8 cellular contexts compared by ENCODE assay signal in genomic region chr3:48609088-48610005, GRCh38. TPM values are rescaled to one million over a fixed set of nuclear protein-coding genes. Genes with fewer than 3 reads are reported as not detected.
DNase-seq lines count a peak whose midpoint lies in the region; ATAC-seq and TF ChIP-seq lines count a peak whose summit lies in the region.

Gene UQCRC1, minus strand, starts transcription at chr3:48609646. Its CDS starts 26 bp downstream, at chr3:48609620.

- H3K18ac ChIP-seq in trophoblast cell (ENCODE audit: low read length) = peak within 1 kb of the TSS; percentile 89

- H3K4me2 ChIP-seq in trophoblast cell (ENCODE audit: low read length) = peak within 1 kb of the TSS; percentile 99

- ATAC-seq in HG02759 (IDR thresholded peaks at IDR 0.05; ENCODE audit: unreplicated experiment) = peak; percentile 99

- H4K91ac ChIP-seq in trophoblast cell (ENCODE audit: low read depth, low read length) = peak within 1 kb of the TSS; percentile 81

- peak within 1 kb of the TSS; percentile 89 for H4K8ac ChIP-seq in trophoblast cell (ENCODE audit: low read depth, low read length)

- H3K4me1 ChIP-seq in adipocyte (ENCODE audit: control insufficient read depth, insufficient read depth, low read length) (peaks cover 20% of the 10 kb centered on the region), cardiac muscle cell (ENCODE audit: low read depth) (peaks cover 7% of the 10 kb centered on the region), trophoblast cell (ENCODE audit: control insufficient read depth in 1 of 2, insufficient read depth in 2 of 2, low read length in 2 of 2) (peaks cover 0 to 2% of the 10 kb centered on the region in 2 experiments), transverse colon (peaks cover 4 to 14% (median 11%) of the 10 kb centered on the region in 4 donors)

- peak; percentile 76 for DNase-seq in NCI-H128 (lab: John Stamatoyannopoulos, UW; ENCODE audit: unreplicated experiment)
- peak; percentile 92 for DNase-seq in SW480 (ENCODE audit: low spot score)
- peak; percentile 97 for DNase-seq in adipocyte (ENCODE audit: low read depth)
- peak; percentile 96 for DNase-seq in cardiac muscle cell (ENCODE audit: low read depth in 1 of 2, low spot score in 1 of 2)
- peak; percentile 96 to 97 for DNase-seq in trophoblast cell
- DNase-seq in transverse colon = peak; percentile 94

- H2BK12ac ChIP-seq in trophoblast cell (ENCODE audit: low read length) = peak within 1 kb of the TSS; percentile 3

- H3K4me3 ChIP-seq in adipocyte (ENCODE audit: low read length) (peak within 1 kb of the TSS; percentile 99), cardiac muscle cell (peak within 1 kb of the TSS; percentile 95), trophoblast cell (ENCODE audit: low read depth, low read length) (peak within 1 kb of the TSS; percentile 99), transverse colon (peak within 1 kb of the TSS; percentile 60 to 85 (median 72))

- H3K79me1 ChIP-seq in trophoblast cell (ENCODE audit: low read length) = peaks cover 7% of the 10 kb centered on the region

- peaks cover 31% of the 10 kb centered on the region for H3K36me3 ChIP-seq in adipocyte (ENCODE audit: control insufficient read depth, insufficient read depth, low read length, severe bottlenecking)
- peaks cover 24% of the 10 kb centered on the region for H3K36me3 ChIP-seq in cardiac muscle cell
- H3K36me3 ChIP-seq in trophoblast cell (ENCODE audit: control insufficient read depth in 1 of 2, insufficient read depth in 2 of 2, low read length in 2 of 2) = peaks cover 19 to 23% of the 10 kb centered on the region in 2 experiments
- peaks cover 0 to 16% (median 5%) of the 10 kb centered on the region in 4 donors for H3K36me3 ChIP-seq in transverse colon

- H2BK120ac ChIP-seq in trophoblast cell (ENCODE audit: insufficient read depth, low read length, poor library complexity) = peak within 1 kb of the TSS; percentile 62

- no CpG with 5 or more reads among the region's 86 CpGs for WGBS in trophoblast cell (ENCODE audit: extremely low coverage, insufficient coverage, insufficient read length)
- 3% methylated on average over 86 of the region's 86 CpGs; no CpG with 5 or more reads in 1 of the 2 donors for WGBS in transverse colon (ENCODE audit: low coverage in 1 of 2), 2 donors

- in situ Hi-C loops in transverse colon (cut with MboI; ENCODE audit: low pct_ligation_motif_present in 1 of 4, low pct_unique_long_range_greater_than_20kb in 1 of 4, low sequenced_read_pairs in 3 of 4) = no loop called here

- H3K9me3 ChIP-seq in adipocyte (ENCODE audit: control insufficient read depth, low read length) (no peaks in the 10 kb centered on the region), cardiac muscle cell (ENCODE audit: low read depth) (no peaks in the 10 kb centered on the region), trophoblast cell (ENCODE audit: insufficient read depth, low read depth, low read length) (no peaks in the 10 kb centered on the region), transverse colon (no peaks in the 10 kb centered on the region)

- peak within 1 kb of the TSS; percentile 69 for H2BK5ac ChIP-seq in trophoblast cell (ENCODE audit: low read depth, low read length, poor library complexity)

- H3K4ac ChIP-seq in trophoblast cell (ENCODE audit: low read depth, low read length) = peak within 1 kb of the TSS; percentile 47

- H2AK5ac ChIP-seq in trophoblast cell (ENCODE audit: low read length) = peak within 1 kb of the TSS; percentile 65

- H3K14ac ChIP-seq in trophoblast cell (ENCODE audit: low read length) = peak within 1 kb of the TSS; percentile 89

- TF ChIP-seq CTCF in GM12874 (IDR thresholded peaks at IDR 0.05; ENCODE audit: insufficient read depth, low read depth, low read length) (peak; percentile 84), cardiac muscle cell (IDR thresholded peaks at IDR 0.05; ENCODE audit: low read depth, low read length) (peak; percentile 66), transverse colon (IDR thresholded peaks at IDR 0.05) (peak; percentile 70 to 94 (median 74))

- intact Hi-C loops in transverse colon (cut with DNase I; ENCODE audit: low total_unique reads) = no loop called here

- peak within 1 kb of the TSS; percentile 86 for H4K12ac ChIP-seq in trophoblast cell (ENCODE audit: low read depth, low read length)

- H3K27me3 ChIP-seq in adipocyte (replicated peaks; ENCODE audit: control insufficient read depth, insufficient read depth, low read length) (no peaks in the 10 kb centered on the region), cardiac muscle cell (peaks cover 8% of the 10 kb centered on the region), trophoblast cell (ENCODE audit: insufficient read depth, low read length) (no peaks in the 10 kb centered on the region), transverse colon (no peaks in the 10 kb centered on the region)

- peaks cover 8% of the 10 kb centered on the region for H3K79me2 ChIP-seq in trophoblast cell (ENCODE audit: control insufficient read depth, insufficient read depth, low read length, poor library complexity)

- H3K27ac ChIP-seq in cardiac muscle cell = peak within 1 kb of the TSS; percentile 95
- H3K27ac ChIP-seq in trophoblast cell (ENCODE audit: low read depth, low read length) = peak within 1 kb of the TSS; percentile 40
- peak within 1 kb of the TSS; percentile 86 to 92 (median 88) for H3K27ac ChIP-seq in transverse colon

- TF ChIP-seq POLR2A in transverse colon (IDR thresholded peaks at IDR 0.05) = peak; percentile 93

- no peak for TF ChIP-seq EP300 in transverse colon (IDR thresholded peaks at IDR 0.05; ENCODE audit: low read depth)

- no peak within 1 kb of the TSS for H3K23ac ChIP-seq in trophoblast cell (ENCODE audit: low read length)

- H2AFZ ChIP-seq in trophoblast cell (ENCODE audit: insufficient read depth, low read length, poor library complexity) = peak within 1 kb of the TSS; percentile 59

- H3K9ac ChIP-seq in adipocyte (ENCODE audit: low read length) = peak within 1 kb of the TSS; percentile 99
- peak within 1 kb of the TSS; percentile 88 for H3K9ac ChIP-seq in trophoblast cell (ENCODE audit: low read length)

RNA-seq across cellular contexts. Expression of gene UQCRC1, which starts in this region (rescaled TPM):
- total RNA-seq in cardiac muscle cell (620 and 675 TPM in 2 replicates), transverse colon (100 to 1,000 TPM; 579 to 974 (median 655) TPM)
- polyA plus RNA-seq in cardiac muscle cell = 735 and 870 TPM in 2 replicates
- polyA plus RNA-seq in trophoblast cell (2013) = 164 and 166 TPM in 2 replicates

Comparison
In these comparisons a context has a peak if more than half of its experiments do, and no peak if none do; other contexts are left out.
1. Peak in every context shown above with its lines: DNase-seq, ATAC-seq, H3K4me3 ChIP-seq and H3K27ac ChIP-seq.
2. H3K27ac ChIP-seq: peak in every context shown above with its lines; median percentile 95 in cardiac muscle cell; 88 in transverse colon; 40 in trophoblast cell.